In the genomic region with DNA sequence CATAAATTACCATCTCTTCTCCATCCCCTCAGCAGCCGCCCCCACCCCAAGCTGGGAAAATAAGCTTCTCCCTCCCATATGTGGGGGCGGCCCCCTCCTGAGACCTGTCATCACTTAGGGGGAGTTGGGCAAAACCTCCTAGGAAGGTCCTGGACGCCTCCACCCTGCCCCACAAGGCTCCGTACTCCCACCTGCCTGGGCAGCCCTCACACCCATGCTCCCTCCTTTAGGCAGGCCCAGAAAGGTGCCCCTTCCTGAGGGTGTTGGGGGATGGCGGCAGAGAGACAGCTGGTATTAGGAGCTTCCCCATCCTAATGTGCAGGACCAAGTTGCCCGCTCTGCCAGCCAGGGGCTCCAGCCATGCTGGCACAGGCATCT, we compare ENCODE assay signal across 30 cellular contexts. TPM values are rescaled to one million over a fixed set of nuclear protein-coding genes. Genes with fewer than 3 reads are reported as not detected.
DNase-seq lines count a peak whose midpoint lies in the region; TF ChIP-seq lines count a peak whose summit lies in the region.
"Had no signal": no experiment of that assay in that cellular context is flagged by ENCODE, and none has a peak within 500 bp of the region (broad histone marks: within the 10 kb centered on the region; RNA-seq: fewer than 3 reads in every experiment).

No MANE protein-coding gene starts in this region.

- H3K36me3 ChIP-seq in esophagus squamous epithelium (no peaks in the 10 kb centered on the region), spleen (no peaks in the 10 kb centered on the region), thyroid gland (no peaks in the 10 kb centered on the region)

- H3K27me3 Mint-ChIP-seq in activated naive CD4-positive, alpha-beta T cell treated with anti-CD3 and anti-CD28 coated beads for 36 hours (ENCODE audit: low read depth): no peaks in the 10 kb centered on the region

- 79 to 83% methylated on average over 3 to 5 of the region's 6 CpGs for WGBS in esophagus squamous epithelium, 2 donors
- 84 to 96% (median 91%) methylated on average over 6 of the region's 6 CpGs for WGBS in spleen, 5 donors
- 95 to 100% methylated on average over 6 of the region's 6 CpGs for WGBS in thyroid gland, 2 donors

- intact Hi-C loops in esophagus squamous epithelium (cut with DNase I) (no loop called here), spleen (cut with DNase I; ENCODE audit: low total_unique reads) (loop anchor here (10.0 kb wide), 1 partner anchor 181 kb away; no protein-coding TSS in a partner anchor), thyroid gland (cut with DNase I) (loop anchor here (5.0 kb wide), 1 partner anchor 58 kb away; a partner anchor contains a TSS)
- intact Hi-C loops in activated naive CD4-positive, alpha-beta T cell treated with anti-CD3 and anti-CD28 coated beads for 36 hours (cut with micrococcal nuclease): loop anchor here (10.0 kb wide), 1 partner anchor 151 kb away; no protein-coding TSS in a partner anchor

- POLR2A ChIA-PET in RWPE1 (lab: Yijun Ruan, JAX; ENCODE audit: low non-redundant PET): no interaction called here

- H3K9me3 ChIP-seq in esophagus squamous epithelium (no peaks in the 10 kb centered on the region), spleen (no peaks in the 10 kb centered on the region), thyroid gland (no peaks in the 10 kb centered on the region)

- CTCF ChIA-PET in RWPE1 (lab: Yijun Ruan, JAX): interaction anchor here (0.6 kb wide), 2 partner anchors 38 to 64 kb away, joined by 4 read pairs; no protein-coding TSS in a partner anchor
- CTCF ChIA-PET in activated naive CD4-positive, alpha-beta T cell treated with anti-CD3 and anti-CD28 coated beads for 36 hours (lab: Charles Lee): interaction anchor here (1.5 kb wide), 1 partner anchor 20 kb away, joined by 4 read pairs; no protein-coding TSS in a partner anchor

- H3K27ac Mint-ChIP-seq in activated naive CD4-positive, alpha-beta T cell treated with anti-CD3 and anti-CD28 coated beads for 36 hours: no peak overlapping the region
- H3K27ac Mint-ChIP-seq: B cell; CD8-positive, alpha-beta T cell; IgD-negative memory B cell had no signal

- no peak overlapping the region for H3K4me3 Mint-ChIP-seq in activated naive CD4-positive, alpha-beta T cell treated with anti-CD3 and anti-CD28 coated beads for 36 hours
- H3K4me3 Mint-ChIP-seq: B cell; CD8-positive, alpha-beta T cell; IgD-negative memory B cell had no signal

- H3K27me3 ChIP-seq in esophagus squamous epithelium (peaks cover 0 to 5% (median 0%) of the 10 kb centered on the region in 4 donors), spleen (replicated peaks in 1 of 7) (peaks cover 0 to 12% (median 4%) of the 10 kb centered on the region in 7 donors), thyroid gland (no peaks in the 10 kb centered on the region)

- no peak for TF ChIP-seq CTCF in RWPE1 (conservative IDR thresholded peaks at IDR 0.05; ENCODE audit: low read depth)
- TF ChIP-seq CTCF in esophagus squamous epithelium (IDR thresholded peaks at IDR 0.05): no peak
- TF ChIP-seq CTCF in spleen (IDR thresholded peaks at IDR 0.05 in 8 of 11, conservative IDR thresholded peaks at IDR 0.05 in 3 of 11): no peak
- no peak for TF ChIP-seq CTCF in thyroid gland (IDR thresholded peaks at IDR 0.05)

- H3K9me3 Mint-ChIP-seq in activated naive CD4-positive, alpha-beta T cell treated with anti-CD3 and anti-CD28 coated beads for 36 hours: no peaks in the 10 kb centered on the region
- H3K9me3 Mint-ChIP-seq: CD8-positive, alpha-beta T cell; IgD-negative memory B cell had no signal

- peak; percentile 55 for DNase-seq in activated effector memory CD4-positive, alpha-beta T cell treated with anti-CD3 and anti-CD28 coated beads, Interleukin-2, amount 50 U/mL, for 16 hours
- no peak for DNase-seq in activated effector memory CD4-positive, alpha-beta T cell treated with Interleukin-2 at 50 U/mL for 16 hours
- no peak for DNase-seq in RWPE1 (ENCODE audit: low spot score)
- DNase-seq in esophagus squamous epithelium (lab: John Stamatoyannopoulos, UW): no peak
- peak; percentile 51 for DNase-seq in spleen
- no peak for DNase-seq in activated naive CD4-positive, alpha-beta T cell treated with anti-CD3 and anti-CD28 coated beads for 36 hours
- DNase-seq in thyroid gland: no peak
- DNase-seq in erythroblast (lab: John Stamatoyannopoulos, UW): no peak
- DNase-seq: CD8-positive, alpha-beta T cell; DMS 273 treated with DMSO at 0.1 percent for 48 hours; DMS79; EL; GDM1; GOT3; HCEC 1CT; NCI-H1092; NCI-H1417 treated with DMSO at 0.1 percent for 48 hours; NCI-H187; NCI-H2081 treated with DMSO at 0.1 percent for 48 hours; NCI-H2171 treated with DMSO at 0.1 percent for 48 hours; NCI-H345; NCI-H510A treated with DMSO at 0.1 percent for 48 hours; NCI-H774 had no signal

- TF ChIP-seq POLR2A in esophagus squamous epithelium (IDR thresholded peaks at IDR 0.05) (no peak), spleen (IDR thresholded peaks at IDR 0.05) (no peak), thyroid gland (IDR thresholded peaks at IDR 0.05) (no peak), erythroblast (IDR thresholded peaks at IDR 0.05; ENCODE audit: low read length) (no peak)

- H3K4me1 ChIP-seq in esophagus squamous epithelium (peaks cover 30 to 50% (median 35%) of the 10 kb centered on the region in 3 donors), spleen (peaks cover 0 to 30% (median 14%) of the 10 kb centered on the region in 6 donors), thyroid gland (peaks cover 4 to 23% of the 10 kb centered on the region in 2 donors)

- no peaks in the 10 kb centered on the region for H3K36me3 Mint-ChIP-seq in activated naive CD4-positive, alpha-beta T cell treated with anti-CD3 and anti-CD28 coated beads for 36 hours (ENCODE audit: low read depth)
- H3K36me3 Mint-ChIP-seq: CD8-positive, alpha-beta T cell; IgD-negative memory B cell had no signal

- H3K27ac ChIP-seq in RWPE1 (peak overlapping the region; percentile 22; the same call in 1 of the 2 replicates), esophagus squamous epithelium (peak overlapping the region in 3 of 4 donors; percentile 10 to 89 (median 84)), spleen (no peak overlapping the region), thyroid gland (no peak overlapping the region)
- H3K27ac ChIP-seq: 22Rv1, C4-2B, HL-60, KMS-11 had no signal

- H3K4me3 ChIP-seq in esophagus squamous epithelium: no peak overlapping the region
- H3K4me3 ChIP-seq in spleen: no peak overlapping the region
- no peak overlapping the region for H3K4me3 ChIP-seq in thyroid gland (replicated peaks in 1 of 3)
- H3K4me3 ChIP-seq: GM12878 had no signal

- no peaks in the 10 kb centered on the region for H3K4me1 Mint-ChIP-seq in activated naive CD4-positive, alpha-beta T cell treated with anti-CD3 and anti-CD28 coated beads for 36 hours (ENCODE audit: low read depth)

RNA-seq across cellular contexts. Expression of a gene that starts 57.0 kb away (rescaled TPM):
- total RNA-seq in esophagus squamous epithelium (1 to 10 TPM in 1 of 4 donors, under 1 TPM in 3; 0.15 to 3.2 (median 0.34) TPM), spleen (1 to 10 TPM in 1 of 7 donors, under 1 TPM in 6; 0.22 to 2.8 (median 0.51) TPM), thyroid gland (1 to 10 TPM in 1 of 4 donors, under 1 TPM in 3; 0.22 to 1.1 (median 0.48) TPM)
- polyA plus RNA-seq in spleen: under 1 TPM; 0.11 to 0.53 (median 0.45) TPM
- not detected for total RNA-seq in activated naive CD4-positive, alpha-beta T cell treated with anti-CD3 and anti-CD28 coated beads for 36 hours
- total RNA-seq: CD8-positive, alpha-beta T cell had no signal
- polyA plus RNA-seq: IgD-negative memory B cell had no signal

Comparison
In these comparisons a context has a peak if more than half of its experiments do, and no peak if none do; other contexts are left out.
1. DNase-seq: peak in activated effector memory CD4-positive, alpha-beta T cell treated with anti-CD3 and anti-CD28 coated beads, Interleukin-2, amount 50 U/mL, for 16 hours (single experiment) and spleen (single experiment); none in activated effector memory CD4-positive, alpha-beta T cell treated with Interleukin-2 at 50 U/mL for 16 hours (single experiment), RWPE1 (single experiment), esophagus squamous epithelium (single experiment), activated naive CD4-positive, alpha-beta T cell treated with anti-CD3 and anti-CD28 coated beads for 36 hours (single experiment), thyroid gland (0 of 2) and erythroblast (0 of 2).
2. H3K27ac ChIP-seq: peak in RWPE1 (single experiment) and esophagus squamous epithelium (3 of 4); none in spleen (0 of 8) and thyroid gland (0 of 3).